Comparison of ENCODE assay signal across 27 cellular contexts in the genomic region with DNA sequence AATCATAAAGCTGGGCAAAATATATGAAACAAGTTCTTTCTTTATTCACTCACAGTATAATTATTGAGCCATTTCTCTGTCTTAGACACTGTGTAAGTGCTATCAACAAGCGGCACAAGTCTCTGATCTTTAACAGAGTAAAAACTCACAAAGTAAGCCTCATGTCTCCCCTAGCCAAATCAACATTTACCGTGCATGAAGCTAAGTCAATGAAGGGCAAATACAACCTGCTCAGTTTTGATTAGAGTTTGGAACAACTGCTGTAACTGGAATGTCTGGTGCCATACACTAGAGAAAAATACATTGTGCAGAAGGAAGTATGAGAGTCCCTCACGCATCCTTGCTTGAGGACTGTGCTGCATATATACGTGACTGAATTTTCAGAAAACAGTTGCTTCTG.
A peak's percentile ranks its signal among the peaks of the same experiment; 100 is the strongest.
DNase-seq lines count a peak whose midpoint lies in the region; FAIRE-seq and TF ChIP-seq lines count a peak whose summit lies in the region.
"Had no signal": no experiment of that assay in that cellular context is flagged by ENCODE, and none has a peak within 500 bp of the region (broad histone marks: within the 10 kb centered on the region; RNA-seq: fewer than 3 reads in every experiment).

No MANE protein-coding gene starts in this region.

- no peak overlapping the region for H4K5ac ChIP-seq in H1 (ENCODE audit: insufficient read length, low read depth, low read length)

- no peaks in the 10 kb centered on the region for H3K79me2 ChIP-seq in mammary epithelial cell (ENCODE audit: insufficient read depth, low read length)
- no peaks in the 10 kb centered on the region for H3K79me2 ChIP-seq in H1 (ENCODE audit: control insufficient read depth in 1 of 2, insufficient read depth in 2 of 2, low read length in 2 of 2)
- no peaks in the 10 kb centered on the region for H3K79me2 ChIP-seq in trophoblast cell (ENCODE audit: control insufficient read depth, insufficient read depth, low read length, poor library complexity)

- H3K23ac ChIP-seq in H1 (ENCODE audit: insufficient read length) (no peak overlapping the region), trophoblast cell (ENCODE audit: low read length) (no peak overlapping the region)

- no peak for TF ChIP-seq CTCF in mammary epithelial cell (conservative IDR thresholded peaks at IDR 0.05 in 1 of 2, IDR thresholded peaks at IDR 0.05 in 1 of 2; ENCODE audit: extremely low read depth in 1 of 2, insufficient read depth in 1 of 2, low read depth in 1 of 2, low read length in 2 of 2)
- TF ChIP-seq CTCF in breast epithelium (IDR thresholded peaks at IDR 0.05) = no peak
- no peak for TF ChIP-seq CTCF in H1 (IDR thresholded peaks at IDR 0.05; ENCODE audit: control extremely low read depth in 1 of 3, insufficient read depth in 1 of 3, low read depth in 1 of 3, low read length in 3 of 3)

- no peak for TF ChIP-seq EP300 in H1 (IDR thresholded peaks at IDR 0.05; ENCODE audit: borderline replicate concordance in 1 of 2, low read depth in 2 of 2, low read length in 2 of 2)

- CTCF ChIA-PET in mammary epithelial cell (lab: Charles Lee; ENCODE audit: low non-redundant PET) (no interaction called here), H1 (lab: Charles Lee; ENCODE audit: partially characterized antibody) (interaction anchor here (0.9 kb wide), 1 partner anchor 611 kb away, joined by 3 read pairs; no protein-coding TSS in a partner anchor)

- H3K56ac ChIP-seq in H1 (replicated peaks; ENCODE audit: insufficient read length, low read depth, low read length) = no peak overlapping the region

- no peak overlapping the region for H2BK20ac ChIP-seq in H1 (ENCODE audit: low read length)

- in situ Hi-C loops in mammary epithelial cell (cut with MboI; ENCODE audit: low sequenced_read_pairs in 2 of 2) = no loop called here

- intact Hi-C loops in mammary epithelial cell (cut with micrococcal nuclease) = no loop called here
- intact Hi-C loops in breast epithelium (cut with DNase I; ENCODE audit: low total_unique reads) = no loop called here
- intact Hi-C loops in activated T-helper 1 cell treated with anti-CD3 and anti-CD28 coated beads, Interleukin-12 subunit alpha, Interleukin-12 subunit beta, Interleukin-2, Interleukin-4 antibody, amounts not matched to agents 30 ng/mL and 10 ng/mL and 1 ng/mL, durations not matched to agents 14 hours and 24 hours and 36 hours (cut with micrococcal nuclease) = no loop called here

- no peak for FAIRE-seq in H1 (lab: Jason Lieb, UNC)
- FAIRE-seq: A204.1, GM12878, GM12892, GM18507 had no signal

- no peak overlapping the region for H2BK15ac ChIP-seq in H1 (ENCODE audit: low read length)

- no peak overlapping the region for H3K27ac Mint-ChIP-seq in activated T-helper 1 cell treated with anti-CD3 and anti-CD28 coated beads, Interleukin-12 subunit alpha, Interleukin-12 subunit beta, Interleukin-2, Interleukin-4 antibody, amounts not matched to agents 30 ng/mL and 10 ng/mL and 1 ng/mL, durations not matched to agents 14 hours and 24 hours and 36 hours
- H3K27ac Mint-ChIP-seq: CD14-positive monocyte; CD4-positive, alpha-beta memory T cell; CD4-positive, CD25-positive, alpha-beta regulatory T cell; CD8-positive, alpha-beta memory T cell had no signal

- DNase-seq in mammary epithelial cell = no peak
- DNase-seq in breast epithelium (ENCODE audit: low spot score in 2 of 2) = no peak
- DNase-seq in H1 (ENCODE audit: low read depth in 1 of 2, low spot score in 2 of 2) = no peak
- DNase-seq in trophoblast cell = no peak
- DNase-seq in activated T-helper 1 cell treated with anti-CD3 and anti-CD28 coated beads, Interleukin-12 subunit alpha, Interleukin-12 subunit beta, Interleukin-2, Interleukin-4 antibody, amounts not matched to agents 30 ng/mL and 10 ng/mL and 1 ng/mL, durations not matched to agents 14 hours and 24 hours and 36 hours (ENCODE audit: low spot score) = no peak
- DNase-seq in HCEC 1CT = no peak
- DNase-seq: 8988T; ACHN; BE2C; C1 segment of cervical spinal cord; CD4-positive, alpha-beta memory T cell; CD4-positive, CD25-positive, alpha-beta regulatory T cell; CD8-positive, alpha-beta memory T cell; COR-L47; DMS 273 treated with DMSO at 0.1 percent for 48 hours; DMS153; DMS53; DMS79; DND-41; EL; GDM1 had no signal

- H4K20me1 ChIP-seq in mammary epithelial cell (ENCODE audit: insufficient read depth, low read length) (no peaks in the 10 kb centered on the region), H1 (replicated peaks in 1 of 2; ENCODE audit: control insufficient read depth in 1 of 2, insufficient read depth in 2 of 2, low read length in 2 of 2) (no peaks in the 10 kb centered on the region)
- H4K20me1 ChIP-seq: BLaER1 had no signal

- H3K14ac ChIP-seq in H1 (ENCODE audit: insufficient read length) (no peak overlapping the region), trophoblast cell (ENCODE audit: low read length) (no peak overlapping the region)

- H3K4ac ChIP-seq in H1 (replicated peaks; ENCODE audit: insufficient read length, low read depth, low read length) (no peak overlapping the region), trophoblast cell (ENCODE audit: low read depth, low read length) (no peak overlapping the region)

- no peaks in the 10 kb centered on the region for H3K4me1 Mint-ChIP-seq in activated T-helper 1 cell treated with anti-CD3 and anti-CD28 coated beads, Interleukin-12 subunit alpha, Interleukin-12 subunit beta, Interleukin-2, Interleukin-4 antibody, amounts not matched to agents 30 ng/mL and 10 ng/mL and 1 ng/mL, durations not matched to agents 14 hours and 24 hours and 36 hours (ENCODE audit: low read depth)
- H3K4me1 Mint-ChIP-seq: CD14-positive monocyte; CD4-positive, alpha-beta memory T cell; CD4-positive, CD25-positive, alpha-beta regulatory T cell; CD8-positive, alpha-beta memory T cell had no signal

- H3K27ac ChIP-seq in mammary epithelial cell (ENCODE audit: insufficient read depth, low read depth, low read length) (no peak overlapping the region), breast epithelium (no peak overlapping the region), H1 (ENCODE audit: low read depth, low read length) (no peak overlapping the region), trophoblast cell (ENCODE audit: low read depth, low read length) (no peak overlapping the region)
- H3K27ac ChIP-seq: BLaER1 had no signal

- no peaks in the 10 kb centered on the region for H3K36me3 Mint-ChIP-seq in activated T-helper 1 cell treated with anti-CD3 and anti-CD28 coated beads, Interleukin-12 subunit alpha, Interleukin-12 subunit beta, Interleukin-2, Interleukin-4 antibody, amounts not matched to agents 30 ng/mL and 10 ng/mL and 1 ng/mL, durations not matched to agents 14 hours and 24 hours and 36 hours (ENCODE audit: low read depth)
- H3K36me3 Mint-ChIP-seq: CD14-positive monocyte; CD4-positive, alpha-beta memory T cell; CD4-positive, CD25-positive, alpha-beta regulatory T cell; CD8-positive, alpha-beta memory T cell had no signal

- H3K23me2 ChIP-seq in H1 (ENCODE audit: low read depth, low read length) = no peaks in the 10 kb centered on the region

- H2AK5ac ChIP-seq in H1 (ENCODE audit: low read depth, low read length) = no peak overlapping the region
- H2AK5ac ChIP-seq in trophoblast cell (ENCODE audit: low read length) = no peak overlapping the region

- no peak overlapping the region for H4K12ac ChIP-seq in trophoblast cell (ENCODE audit: low read depth, low read length)

- H2BK120ac ChIP-seq in H1 (replicated peaks; ENCODE audit: low read depth, low read length) = no peak overlapping the region
- H2BK120ac ChIP-seq in trophoblast cell (ENCODE audit: insufficient read depth, low read length, poor library complexity) = no peak overlapping the region

- H3K4me1 ChIP-seq in mammary epithelial cell (ENCODE audit: insufficient read depth, low read length) = no peaks in the 10 kb centered on the region
- no peaks in the 10 kb centered on the region for H3K4me1 ChIP-seq in breast epithelium
- no peaks in the 10 kb centered on the region for H3K4me1 ChIP-seq in H1 (replicated peaks in 1 of 4; ENCODE audit: control insufficient read depth in 3 of 4, insufficient read depth in 4 of 4, low read length in 3 of 4)
- no peaks in the 10 kb centered on the region for H3K4me1 ChIP-seq in trophoblast cell (ENCODE audit: control insufficient read depth in 1 of 2, insufficient read depth in 2 of 2, low read length in 2 of 2)
- H3K4me1 ChIP-seq: BE2C, BLaER1 had no signal

- H3K18ac ChIP-seq in H1 (ENCODE audit: extremely low read depth, low read length) (no peak overlapping the region), trophoblast cell (ENCODE audit: low read length) (no peak overlapping the region)

- H2BK5ac ChIP-seq in H1 (ENCODE audit: low read depth, low read length) (no peak overlapping the region), trophoblast cell (ENCODE audit: low read depth, low read length, poor library complexity) (no peak overlapping the region)

- no peaks in the 10 kb centered on the region for H3K27me3 Mint-ChIP-seq in activated T-helper 1 cell treated with anti-CD3 and anti-CD28 coated beads, Interleukin-12 subunit alpha, Interleukin-12 subunit beta, Interleukin-2, Interleukin-4 antibody, amounts not matched to agents 30 ng/mL and 10 ng/mL and 1 ng/mL, durations not matched to agents 14 hours and 24 hours and 36 hours (ENCODE audit: insufficient read depth)
- H3K27me3 Mint-ChIP-seq: CD4-positive, alpha-beta memory T cell; CD4-positive, CD25-positive, alpha-beta regulatory T cell; CD8-positive, alpha-beta memory T cell had no signal

- no peak overlapping the region for H2BK12ac ChIP-seq in H1 (ENCODE audit: low read depth, low read length)
- H2BK12ac ChIP-seq in trophoblast cell (ENCODE audit: low read length) = no peak overlapping the region

- H3K27me3 ChIP-seq in mammary epithelial cell (ENCODE audit: insufficient read depth, low read length) (no peaks in the 10 kb centered on the region), breast epithelium (no peaks in the 10 kb centered on the region), H1 (replicated peaks in 1 of 4; ENCODE audit: control insufficient read depth in 3 of 4, extremely low read depth in 1 of 4, insufficient read depth in 3 of 4, low read length in 3 of 4) (no peaks in the 10 kb centered on the region), trophoblast cell (ENCODE audit: insufficient read depth, low read length) (no peaks in the 10 kb centered on the region)
- H3K27me3 ChIP-seq: BE2C, BLaER1 had no signal

- H3K9me3 ChIP-seq in mammary epithelial cell (replicated peaks; ENCODE audit: insufficient read depth, low read length) (no peaks in the 10 kb centered on the region), breast epithelium (no peaks in the 10 kb centered on the region), H1 (ENCODE audit: insufficient read depth in 2 of 2, low read depth in 1 of 2, low read length in 1 of 2) (no peaks in the 10 kb centered on the region), trophoblast cell (ENCODE audit: insufficient read depth, low read depth, low read length) (no peaks in the 10 kb centered on the region)
- H3K9me3 ChIP-seq: BE2C, BLaER1 had no signal

- no peaks in the 10 kb centered on the region for H3K79me1 ChIP-seq in H1 (ENCODE audit: low read depth, low read length)
- H3K79me1 ChIP-seq in trophoblast cell (ENCODE audit: low read length) = no peaks in the 10 kb centered on the region

- H3K4me2 ChIP-seq in mammary epithelial cell (ENCODE audit: insufficient read depth, low read depth, low read length) (no peak overlapping the region), H1 (ENCODE audit: insufficient read depth in 1 of 2, low read depth in 2 of 2, low read length in 2 of 2) (no peak overlapping the region), trophoblast cell (ENCODE audit: low read length) (no peak overlapping the region)
- H3K4me2 ChIP-seq: BLaER1 had no signal

- H3K4me3 ChIP-seq in mammary epithelial cell (replicated peaks in 1 of 3; ENCODE audit: insufficient read depth in 1 of 3, low read depth in 2 of 3, low read length in 3 of 3) = no peak overlapping the region
- no peak overlapping the region for H3K4me3 ChIP-seq in breast epithelium
- H3K4me3 ChIP-seq in H1 (ENCODE audit: extremely low read depth in 1 of 4, insufficient read depth in 2 of 4, low read depth in 3 of 4, low read length in 4 of 4) = no peak overlapping the region
- H3K4me3 ChIP-seq in trophoblast cell (ENCODE audit: low read depth, low read length) = no peak overlapping the region
- H3K4me3 ChIP-seq: BLaER1, GM12878 had no signal

- no peak for TF ChIP-seq RAD21 in H1 (IDR thresholded peaks at IDR 0.05 in 1 of 2, conservative IDR thresholded peaks at IDR 0.05 in 1 of 2; ENCODE audit: low read depth in 2 of 2, low read length in 2 of 2)

- H4K91ac ChIP-seq in H1 (replicated peaks; ENCODE audit: insufficient read length, low read length) (no peak overlapping the region), trophoblast cell (ENCODE audit: low read depth, low read length) (no peak overlapping the region)

- H3K9ac ChIP-seq in mammary epithelial cell (ENCODE audit: insufficient read depth, low read length) = no peak overlapping the region
- H3K9ac ChIP-seq in H1 (replicated peaks in 1 of 4; ENCODE audit: extremely low read depth in 1 of 4, low read depth in 3 of 4, low read length in 3 of 4) = no peak overlapping the region
- peak overlapping the region; percentile 38 for H3K9ac ChIP-seq in trophoblast cell (ENCODE audit: low read length)
- H3K9ac ChIP-seq: BLaER1 had no signal

- H3K9me3 Mint-ChIP-seq in activated T-helper 1 cell treated with anti-CD3 and anti-CD28 coated beads, Interleukin-12 subunit alpha, Interleukin-12 subunit beta, Interleukin-2, Interleukin-4 antibody, amounts not matched to agents 30 ng/mL and 10 ng/mL and 1 ng/mL, durations not matched to agents 14 hours and 24 hours and 36 hours = no peaks in the 10 kb centered on the region

- H2AFZ ChIP-seq in mammary epithelial cell (ENCODE audit: low read depth, low read length) = peak overlapping the region; percentile 30
- 0 out of 2 replicates have a peak overlapping the region, but pooled peaks have one; percentile 10 for H2AFZ ChIP-seq in H1 (ENCODE audit: low read length)
- H2AFZ ChIP-seq in trophoblast cell (ENCODE audit: insufficient read depth, low read length, poor library complexity) = no peak overlapping the region

- H4K8ac ChIP-seq in H1 (ENCODE audit: extremely low read depth, insufficient read depth, low read length) = no peak overlapping the region
- H4K8ac ChIP-seq in trophoblast cell (ENCODE audit: low read depth, low read length) = no peak overlapping the region

- TF ChIP-seq POLR2A in breast epithelium (IDR thresholded peaks at IDR 0.05) = no peak
- no peak for TF ChIP-seq POLR2A in H1 (IDR thresholded peaks at IDR 0.05; ENCODE audit: control extremely low read depth in 1 of 2, low read depth in 2 of 2, low read length in 2 of 2)

- 59% methylated on average over 4 of the region's 4 CpGs for WGBS in mammary epithelial cell (ENCODE audit: low coverage, missing lambda C conversion rate)
- 88% methylated on average over 4 of the region's 4 CpGs; no CpG with 5 or more reads in 1 of the 2 experiments for WGBS in H1 (ENCODE audit: extremely low coverage in 1 of 2, insufficient coverage in 1 of 2, insufficient read length in 1 of 2, insufficient replicate concordance in 2 of 2, low coverage in 1 of 2, low lambda C conversion rate in 2 of 2, missing lambda C conversion rate in 1 of 2), 2 experiments
- no CpG with 5 or more reads among the region's 4 CpGs for WGBS in trophoblast cell (ENCODE audit: extremely low coverage, insufficient coverage, insufficient read length)

- no peak overlapping the region for H3K4me3 Mint-ChIP-seq in activated T-helper 1 cell treated with anti-CD3 and anti-CD28 coated beads, Interleukin-12 subunit alpha, Interleukin-12 subunit beta, Interleukin-2, Interleukin-4 antibody, amounts not matched to agents 30 ng/mL and 10 ng/mL and 1 ng/mL, durations not matched to agents 14 hours and 24 hours and 36 hours
- H3K4me3 Mint-ChIP-seq: CD14-positive monocyte; CD4-positive, alpha-beta memory T cell; CD4-positive, CD25-positive, alpha-beta regulatory T cell; CD8-positive, alpha-beta memory T cell had no signal

- POLR2A ChIA-PET in H1 (lab: Charles Lee; ENCODE audit: partially characterized antibody) = no interaction called here

- H3K36me3 ChIP-seq in mammary epithelial cell (ENCODE audit: insufficient read depth, low read length) (no peaks in the 10 kb centered on the region), breast epithelium (no peaks in the 10 kb centered on the region), H1 (ENCODE audit: control insufficient read depth in 2 of 4, insufficient read depth in 4 of 4, low read length in 3 of 4) (no peaks in the 10 kb centered on the region), trophoblast cell (ENCODE audit: control insufficient read depth in 1 of 2, insufficient read depth in 2 of 2, low read length in 2 of 2) (no peaks in the 10 kb centered on the region)
- H3K36me3 ChIP-seq: BE2C, BLaER1 had no signal

- dilution Hi-C loops in mammary epithelial cell (cut with HindIII; ENCODE audit: low sequenced_read_pairs) = no loop called here

- BruUV-seq in mammary epithelial cell (replicated peaks; lab: Mats Ljungman, UMichigan) = no TSS peak
